Comparison of ENCODE assay signal across 1 cellular context in genomic region chr5:107849118-107849517, GRCh38.
TF ChIP-seq lines count a peak whose summit lies in the region.

No MANE protein-coding gene starts in this region.

TF ChIP-seq in HepG2, 621 proteins besides CTCF, POLR2A, EP300 and RAD21 (continued from another document):
- TF ChIP-seq ZBTB40 (IDR thresholded peaks at IDR 0.05) (peak; percentile 83), ZBTB40 (CRISPR knock-in tag; IDR thresholded peaks at IDR 0.05) (no peak), RARA (CRISPR knock-in tag; IDR thresholded peaks at IDR 0.05) (no peak), ZNF17 (CRISPR knock-in tag; IDR thresholded peaks at IDR 0.05) (no peak)
